ENCODE assay signal across 8 cellular contexts in the genomic region with DNA sequence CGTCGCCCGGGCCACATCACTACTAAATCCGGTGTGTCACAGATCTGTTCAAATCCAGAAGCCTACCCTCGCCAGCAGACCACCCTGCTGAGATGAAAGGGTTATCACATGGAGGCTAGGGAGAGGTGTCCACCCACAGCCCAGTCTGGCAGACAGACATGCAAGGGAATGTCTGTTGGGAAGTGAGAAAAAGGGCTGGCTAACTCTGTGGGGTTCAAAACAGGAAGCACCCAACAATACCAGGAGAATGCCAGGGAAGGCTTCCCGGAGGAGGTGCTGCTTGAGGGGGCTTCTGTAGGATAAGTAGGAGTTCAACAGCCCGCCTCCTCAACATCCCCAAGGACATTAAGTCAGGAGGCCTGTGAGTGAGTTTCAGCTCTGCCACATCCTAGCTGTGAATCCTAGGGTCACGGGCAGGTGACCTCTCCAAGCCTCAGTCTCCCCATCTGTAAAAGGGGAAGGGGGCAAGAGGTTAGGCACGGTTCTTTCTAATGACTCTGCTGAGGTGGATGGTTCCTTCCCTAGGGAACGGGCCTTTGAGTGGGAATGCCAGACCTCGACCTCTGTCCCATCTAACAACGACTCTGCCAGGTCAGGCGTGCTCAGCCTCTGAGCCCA. TPM values are rescaled to one million over a fixed set of nuclear protein-coding genes. Genes with fewer than 3 reads are reported as not detected.
DNase-seq lines count a peak whose midpoint lies in the region; ATAC-seq and TF ChIP-seq lines count a peak whose summit lies in the region.

No MANE protein-coding gene starts in this region.

- POLR2A ChIA-PET in activated CD8-positive, alpha-beta T cell treated with anti-CD3 and anti-CD28 coated beads for 36 hours (lab: Charles Lee): interaction anchor here (0.7 to 1.5 kb wide), 6 partner anchors 10 to 83 kb away, joined by 3 to 4 read pairs (median 3); no protein-coding TSS in a partner anchor

- H3K9ac ChIP-seq in iPS-18a (ENCODE audit: low read length): peak overlapping the region; percentile 77

- DNase-seq in HL-60 (ENCODE audit: low read depth in 1 of 2, low spot score in 1 of 2) (peak in 1 of 2 experiments; percentile 16), H4 (ENCODE audit: low spot score) (no peak), NCI-H1092 (lab: John Stamatoyannopoulos, UW) (no peak)
- peak; percentile 41 for DNase-seq in activated CD8-positive, alpha-beta T cell treated with anti-CD3 and anti-CD28 coated beads for 36 hours

- H3K9me3 Mint-ChIP-seq in activated CD8-positive, alpha-beta T cell treated with anti-CD3 and anti-CD28 coated beads for 36 hours: no peaks in the 10 kb centered on the region
- no peaks in the 10 kb centered on the region for H3K9me3 Mint-ChIP-seq in stimulated activated memory B cell treated with anti-CD40 and anti-IgM and Interleukin-4, amounts not matched to agents 10 μg/mL and 1 μg/mL and 100 μg/mL, for 72 hours

- no peak for TF ChIP-seq CTCF in HL-60 (IDR thresholded peaks at IDR 0.05; ENCODE audit: insufficient read depth, low read length)
- no peak for TF ChIP-seq CTCF in activated CD8-positive, alpha-beta T cell treated with anti-CD3 and anti-CD28 coated beads for 36 hours (IDR thresholded peaks at IDR 0.05)

- H3K4me3 ChIP-seq in HL-60 (replicated peaks; ENCODE audit: insufficient read depth, low read length) (peak overlapping the region; percentile 69), iPS-18a (ENCODE audit: low read length) (peak overlapping the region; percentile 87)

- H3K4me1 Mint-ChIP-seq in activated CD8-positive, alpha-beta T cell treated with anti-CD3 and anti-CD28 coated beads for 36 hours (ENCODE audit: low read depth): peaks cover 75% of the 10 kb centered on the region
- H3K4me1 Mint-ChIP-seq in stimulated activated memory B cell treated with anti-CD40 and anti-IgM and Interleukin-4, amounts not matched to agents 10 μg/mL and 1 μg/mL and 100 μg/mL, for 72 hours: peaks cover 50% of the 10 kb centered on the region

- H3K27me3 ChIP-seq in HL-60 (ENCODE audit: insufficient read depth, poor library complexity, severe bottlenecking) (no peaks in the 10 kb centered on the region), iPS-18a (ENCODE audit: control insufficient read depth, insufficient read depth, low read length) (no peaks in the 10 kb centered on the region)

- intact Hi-C loops in activated CD8-positive, alpha-beta T cell treated with anti-CD3 and anti-CD28 coated beads for 36 hours (cut with micrococcal nuclease): no loop called here

- H3K36me3 ChIP-seq in iPS-18a (ENCODE audit: control insufficient read depth, low read depth, low read length): peaks cover 11% of the 10 kb centered on the region

- H3K27ac ChIP-seq in HL-60 (replicated peaks) (peak overlapping the region; percentile 63), iPS-18a (ENCODE audit: low read length) (no peak overlapping the region)

- no peaks in the 10 kb centered on the region for H3K9me3 ChIP-seq in iPS-18a (ENCODE audit: control insufficient read depth, low read depth, low read length)

- ATAC-seq in activated CD8-positive, alpha-beta T cell treated with anti-CD3 and anti-CD28 coated beads for 36 hours: no peak
- no peak for ATAC-seq in stimulated activated memory B cell treated with anti-CD40 and anti-IgM and Interleukin-4, amounts not matched to agents 10 μg/mL and 1 μg/mL and 100 μg/mL, for 72 hours
- no peak for ATAC-seq in GM18511 (IDR thresholded peaks at IDR 0.05; ENCODE audit: unreplicated experiment)
- ATAC-seq in HG02938 (IDR thresholded peaks at IDR 0.05; ENCODE audit: unreplicated experiment): no peak

- H3K4me1 ChIP-seq in iPS-18a (ENCODE audit: control insufficient read depth, low read depth, low read length): peaks cover 16% of the 10 kb centered on the region

- peak overlapping the region; percentile 89 for H3K4me3 Mint-ChIP-seq in activated CD8-positive, alpha-beta T cell treated with anti-CD3 and anti-CD28 coated beads for 36 hours
- peak overlapping the region; percentile 82 for H3K4me3 Mint-ChIP-seq in stimulated activated memory B cell treated with anti-CD40 and anti-IgM and Interleukin-4, amounts not matched to agents 10 μg/mL and 1 μg/mL and 100 μg/mL, for 72 hours

- peak overlapping the region; percentile 89 for H3K27ac Mint-ChIP-seq in activated CD8-positive, alpha-beta T cell treated with anti-CD3 and anti-CD28 coated beads for 36 hours
- peak overlapping the region; percentile 44 for H3K27ac Mint-ChIP-seq in stimulated activated memory B cell treated with anti-CD40 and anti-IgM and Interleukin-4, amounts not matched to agents 10 μg/mL and 1 μg/mL and 100 μg/mL, for 72 hours

- H3K27me3 Mint-ChIP-seq in activated CD8-positive, alpha-beta T cell treated with anti-CD3 and anti-CD28 coated beads for 36 hours: no peaks in the 10 kb centered on the region
- no peaks in the 10 kb centered on the region for H3K27me3 Mint-ChIP-seq in stimulated activated memory B cell treated with anti-CD40 and anti-IgM and Interleukin-4, amounts not matched to agents 10 μg/mL and 1 μg/mL and 100 μg/mL, for 72 hours

- CTCF ChIA-PET in activated CD8-positive, alpha-beta T cell treated with anti-CD3 and anti-CD28 coated beads for 36 hours (lab: Charles Lee): interaction anchor here (1.3 to 1.5 kb wide), 2 partner anchors 9 to 11 kb away, joined by 3 to 4 read pairs; no protein-coding TSS in a partner anchor

- peaks cover 22% of the 10 kb centered on the region for H3K36me3 Mint-ChIP-seq in activated CD8-positive, alpha-beta T cell treated with anti-CD3 and anti-CD28 coated beads for 36 hours (ENCODE audit: low read depth)
- H3K36me3 Mint-ChIP-seq in stimulated activated memory B cell treated with anti-CD40 and anti-IgM and Interleukin-4, amounts not matched to agents 10 μg/mL and 1 μg/mL and 100 μg/mL, for 72 hours: no peaks in the 10 kb centered on the region

RNA-seq across cellular contexts. Expression of gene TPST2, which starts 1.1 kb away (rescaled TPM):
- 10 to 100 TPM; 30.7 to 33.6 TPM for total RNA-seq in activated CD8-positive, alpha-beta T cell treated with anti-CD3 and anti-CD28 coated beads for 36 hours
- 13.8 and 14.2 TPM in 2 replicates for total RNA-seq in H4 (2014; rRNA removed; shearing (Covaris generic))

RNA-seq across cellular contexts. Expression of gene CRYBB1, which starts 29.0 kb away (rescaled TPM):
- not detected for total RNA-seq in activated CD8-positive, alpha-beta T cell treated with anti-CD3 and anti-CD28 coated beads for 36 hours
- not detected in 2 replicates for total RNA-seq in H4 (2014; rRNA removed; shearing (Covaris generic))

RNA-seq across cellular contexts. Expression of gene CRYBA4, which starts 32.9 kb away (rescaled TPM):
- not detected for total RNA-seq in activated CD8-positive, alpha-beta T cell treated with anti-CD3 and anti-CD28 coated beads for 36 hours
- not detected in 2 replicates for total RNA-seq in H4 (2014; rRNA removed; shearing (Covaris generic))
